ENCODE assay signal across 15 cellular contexts in the genomic region with DNA sequence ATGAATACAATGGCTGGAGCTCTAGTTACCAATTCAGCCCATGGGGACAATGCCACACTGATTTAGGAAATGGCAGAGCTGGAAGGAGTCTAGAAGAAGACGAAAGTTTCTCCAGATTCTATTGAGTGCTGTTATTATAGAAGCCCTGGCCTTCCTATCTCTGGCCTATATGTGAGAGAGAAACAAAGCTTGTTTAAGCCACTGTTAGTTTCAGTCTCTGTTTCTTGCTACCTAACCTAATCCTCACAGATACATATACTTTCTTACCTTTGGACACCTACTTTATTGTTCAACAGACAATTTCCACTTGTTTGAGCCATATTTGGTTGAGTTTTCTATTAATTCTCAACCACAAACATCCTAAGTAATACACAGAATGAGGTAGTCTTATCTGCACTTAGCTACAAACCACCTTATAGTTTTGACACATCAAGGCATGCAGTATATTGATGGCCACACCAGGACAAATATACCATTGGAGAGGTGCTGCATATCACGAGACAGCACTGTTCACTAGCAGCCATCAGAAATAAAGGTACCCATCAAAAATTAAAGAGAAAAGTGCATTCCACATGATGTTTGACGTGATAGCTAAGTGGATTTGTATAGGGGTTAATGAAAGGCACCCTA.
DNase-seq lines count a peak whose midpoint lies in the region; ATAC-seq, FAIRE-seq and TF ChIP-seq lines count a peak whose summit lies in the region.
"Had no signal": no experiment of that assay in that cellular context is flagged by ENCODE, and none has a peak within 500 bp of the region (broad histone marks: within the 10 kb centered on the region; RNA-seq: fewer than 3 reads in every experiment).

No MANE protein-coding gene starts in this region.

- DNase-seq in GM12892 (ENCODE audit: insufficient read length) (no peak), occipital lobe (lab: John Stamatoyannopoulos, UW) (no peak), NCI-H1417 (lab: John Stamatoyannopoulos, UW) (no peak)
- DNase-seq in stimulated activated CD4-positive, alpha-beta T cell treated with anti-CD3 and anti-CD28 coated beads, Interleukin-12 subunit alpha, Interleukin-12 subunit beta, amount 100 ng/mL, for 4 hours = no peak
- DNase-seq in stimulated activated CD4-positive, alpha-beta T cell treated with anti-CD3 and anti-CD28 coated beads, Interleukin-4, amount 100 ng/mL, for 1 hour = no peak
- DNase-seq: activated CD4-positive, alpha-beta T cell treated with anti-CD3 and anti-CD28 coated beads, Interleukin-2, amount 50 U/mL, for 4 hours; activated gamma-delta T cell; left lung; NCI-H2081 treated with DMSO at 0.1 percent for 48 hours; NCI-H82; T1000; thyroid gland had no signal

- FAIRE-seq in GM12892 (lab: Jason Lieb, UNC) = peak; percentile 48

- TF ChIP-seq POLR2A in GM12892 (IDR thresholded peaks at IDR 0.05; ENCODE audit: low read depth, low read length) = no peak

- ATAC-seq in GM19023 (IDR thresholded peaks at IDR 0.05; ENCODE audit: unreplicated experiment) = peak; percentile 79
- peak; percentile 85 for ATAC-seq in GM21717 (IDR thresholded peaks at IDR 0.05; ENCODE audit: unreplicated experiment)
- ATAC-seq in HG03354 (IDR thresholded peaks at IDR 0.05; ENCODE audit: poor library complexity, severe bottlenecking, unreplicated experiment) = peak; percentile 66
- ATAC-seq: left lung had no signal
